In the genomic region with DNA sequence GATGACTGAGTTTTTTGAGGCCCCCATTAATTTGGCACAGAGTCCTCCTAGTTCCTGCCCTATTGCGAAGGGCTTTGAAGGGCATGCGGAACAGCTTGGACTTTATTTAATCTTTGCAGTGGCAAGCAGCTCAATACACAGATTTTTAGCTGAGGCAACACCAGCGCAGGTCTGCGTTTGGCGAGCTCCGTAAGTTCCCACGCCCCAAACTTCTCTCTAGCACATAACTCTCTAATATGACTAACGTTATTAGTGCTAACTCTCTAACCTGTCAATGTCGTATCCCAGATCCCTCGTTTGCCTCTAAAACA, we compare ENCODE assay signal across 8 cellular contexts. TPM values are rescaled to one million over a fixed set of nuclear protein-coding genes. Genes with fewer than 3 reads are reported as not detected.
DNase-seq lines count a peak whose midpoint lies in the region; ATAC-seq, FAIRE-seq and TF ChIP-seq lines count a peak whose summit lies in the region.

No MANE protein-coding gene starts in this region.

- H3K9me3 Mint-ChIP-seq in activated T-cell treated with anti-CD3 and anti-CD28 coated beads, Interleukin-2, amount 50 U/mL, for 24 hours: no peaks in the 10 kb centered on the region

- peaks cover 33% of the 10 kb centered on the region for H3K36me3 Mint-ChIP-seq in activated T-cell treated with anti-CD3 and anti-CD28 coated beads, Interleukin-2, amount 50 U/mL, for 24 hours (ENCODE audit: low read depth)

- peaks cover 35% of the 10 kb centered on the region for H3K79me2 ChIP-seq in MM.1S (ENCODE audit: low read length)

- no peaks in the 10 kb centered on the region for H3K27me3 Mint-ChIP-seq in activated T-cell treated with anti-CD3 and anti-CD28 coated beads, Interleukin-2, amount 50 U/mL, for 24 hours

- H3K36me3 ChIP-seq in MM.1S (replicated peaks; ENCODE audit: insufficient read depth, low read length): no peaks in the 10 kb centered on the region
- H3K36me3 ChIP-seq in pancreas: no peaks in the 10 kb centered on the region

- peak overlapping the region; percentile 74; the same call in 1 of the 2 replicates for H3K4me2 ChIP-seq in MM.1S (ENCODE audit: low read depth, low read length)

- intact Hi-C loops in pancreas (cut with DNase I): no loop called here

- no peaks in the 10 kb centered on the region for H4K20me1 ChIP-seq in MM.1S (ENCODE audit: insufficient read depth, low read length)

- peak overlapping the region; percentile 91 for H3K4me3 Mint-ChIP-seq in activated T-cell treated with anti-CD3 and anti-CD28 coated beads, Interleukin-2, amount 50 U/mL, for 24 hours

- ATAC-seq in pancreas: peak; percentile 28 to 49 (median 34)

- peaks cover 33% of the 10 kb centered on the region for H3K4me1 Mint-ChIP-seq in activated T-cell treated with anti-CD3 and anti-CD28 coated beads, Interleukin-2, amount 50 U/mL, for 24 hours (ENCODE audit: low read depth)

- H2AFZ ChIP-seq in MM.1S (ENCODE audit: low read length): peak overlapping the region; percentile 97

- H3K27ac ChIP-seq in MM.1S (ENCODE audit: low read length) (peak overlapping the region; percentile 4; the same call in 1 of the 2 replicates), epithelial cell of prostate (peak overlapping the region; percentile 34), pancreas (peak overlapping the region; percentile 30 to 50 (median 42))

- H3K4me3 ChIP-seq in MM.1S (ENCODE audit: low read length) (peak overlapping the region; percentile 99), pancreas (peak overlapping the region; percentile 84 to 99 (median 97))

- 0 to 1% methylated on average over 10 of the region's 10 CpGs for WGBS in pancreas, 2 donors

- DNase-seq in activated T-cell treated with anti-CD3 and anti-CD28 coated beads, Interleukin-2, amount 50 U/mL, for 24 hours: no peak
- no peak for DNase-seq in activated T-cell treated with anti-CD3 and anti-CD28 coated beads, Interleukin-2, amount 50 U/mL, for 48 hours
- DNase-seq in MM.1S (no peak), epithelial cell of prostate (ENCODE audit: low read depth, low spot score) (no peak), pancreas (peak in 1 of 6 donors; percentile 13), glomerular visceral epithelial cell (ENCODE audit: extremely low spot score) (no peak), hippocampal formation (lab: John Stamatoyannopoulos, UW) (no peak), NCI-H446 (lab: John Stamatoyannopoulos, UW) (no peak)

- no peak for FAIRE-seq in pancreas (lab: Jason Lieb, UNC)

- H3K9me2 ChIP-seq in MM.1S (replicated peaks; ENCODE audit: insufficient read depth, low read length): no peaks in the 10 kb centered on the region

- H3F3A ChIP-seq in MM.1S (ENCODE audit: insufficient read depth, low read length): no peaks in the 10 kb centered on the region

- H3K9ac ChIP-seq in MM.1S (ENCODE audit: low read length): peak overlapping the region; percentile 49; the same call in 1 of the 2 replicates

- H3K27me3 ChIP-seq in MM.1S (replicated peaks; ENCODE audit: insufficient read depth, low read length) (no peaks in the 10 kb centered on the region), pancreas (no peaks in the 10 kb centered on the region)

- H3K9me3 ChIP-seq in MM.1S (replicated peaks; ENCODE audit: insufficient read depth, low read length): no peaks in the 10 kb centered on the region
- H3K9me3 ChIP-seq in pancreas: no peaks in the 10 kb centered on the region

- peak overlapping the region; percentile 92 for H3K27ac Mint-ChIP-seq in activated T-cell treated with anti-CD3 and anti-CD28 coated beads, Interleukin-2, amount 50 U/mL, for 24 hours

- H3K4me1 ChIP-seq in MM.1S (ENCODE audit: low read length) (peaks cover 16% of the 10 kb centered on the region), pancreas (peaks cover 4 to 15% (median 8%) of the 10 kb centered on the region in 3 donors)

- TF ChIP-seq CTCF in MM.1S (IDR thresholded peaks at IDR 0.05; ENCODE audit: low read length): no peak
- no peak for TF ChIP-seq CTCF in pancreas (IDR thresholded peaks at IDR 0.05)

RNA-seq across cellular contexts. Expression of a gene that starts 0.4 kb away (rescaled TPM):
- total RNA-seq in pancreas: 1 to 10 TPM; 3.7 to 5.8 (median 4.2) TPM
- 1 to 10 TPM; 2.9 to 3.9 TPM for polyA plus RNA-seq in pancreas

RNA-seq across cellular contexts. Expression of a gene that starts 30.0 kb away (rescaled TPM):
- total RNA-seq in pancreas: 100 to 1,000 TPM; 138 to 195 (median 150) TPM
- 100 to 1,000 TPM; 201 to 273 TPM for polyA plus RNA-seq in pancreas

RNA-seq across cellular contexts. Expression of a gene that starts 30.1 kb away (rescaled TPM):
- 1 to 10 TPM; 2.7 to 6.1 (median 4.4) TPM for total RNA-seq in pancreas
- 1 to 10 TPM; 6.5 to 8.8 TPM for polyA plus RNA-seq in pancreas
